In the genomic region with DNA sequence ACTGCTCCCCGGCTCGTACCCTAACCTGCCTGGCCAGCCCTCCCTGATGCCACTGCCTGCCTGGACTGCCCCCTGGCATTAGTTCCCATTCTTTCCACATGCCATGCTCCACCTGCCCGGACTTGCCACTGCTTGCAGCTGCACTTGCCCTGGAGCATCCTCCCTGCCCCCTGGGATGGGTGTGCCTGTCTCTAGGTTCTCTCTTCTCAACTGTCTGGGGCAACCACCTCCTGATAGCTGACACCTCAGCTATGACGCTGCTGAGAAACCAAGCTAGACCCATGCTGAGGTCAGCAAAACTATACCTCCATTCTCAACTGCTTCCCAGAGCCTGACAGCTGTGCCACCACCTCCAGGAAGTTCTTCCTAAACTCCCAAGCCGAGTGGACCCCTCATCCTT, we compare ENCODE assay signal across 23 cellular contexts.
DNase-seq lines count a peak whose midpoint lies in the region; ATAC-seq, FAIRE-seq and TF ChIP-seq lines count a peak whose summit lies in the region.
"Had no signal": no experiment of that assay in that cellular context is flagged by ENCODE, and none has a peak within 500 bp of the region (broad histone marks: within the 10 kb centered on the region; RNA-seq: fewer than 3 reads in every experiment).

No MANE protein-coding gene starts in this region.

- in situ Hi-C loops in HepG2 (cut with HindIII; ENCODE audit: extremely low pct_ligation_motif_present, low pct_unique_long_range_greater_than_20kb): no loop called here

- no peak overlapping the region for H3K4me3 ChIP-seq in HepG2 (replicated peaks in 1 of 3; ENCODE audit: insufficient read depth in 1 of 3, low read depth in 2 of 3, low read length in 3 of 3)
- no peak overlapping the region for H3K4me3 ChIP-seq in right lobe of liver
- H3K4me3 ChIP-seq in vagina: no peak overlapping the region
- no peak overlapping the region for H3K4me3 ChIP-seq in CD4-positive, alpha-beta memory T cell (ENCODE audit: low read length in 2 of 2)
- H3K4me3 ChIP-seq in upper lobe of right lung: no peak overlapping the region
- H3K4me3 ChIP-seq: dorsolateral prefrontal cortex, esophagus muscularis mucosa, left lung had no signal

- TF ChIP-seq EP300 in HepG2 (IDR thresholded peaks at IDR 0.05; ENCODE audit: low read depth in 2 of 2, low read length in 2 of 2): no peak
- no peak for TF ChIP-seq EP300 in HepG2 (CRISPR knock-in tag; IDR thresholded peaks at IDR 0.05; ENCODE audit: borderline replicate concordance)

- H3K27ac Mint-ChIP-seq in CD4-positive, alpha-beta memory T cell: peak overlapping the region in 1 of 7 donors; percentile 70
- H3K27ac Mint-ChIP-seq: activated CD4-positive, alpha-beta T cell treated with anti-CD3 and anti-CD28 coated beads, Interleukin-2, amount 10 ng/mL, durations not matched to agents 24 days and 14 days had no signal

- H3K4me1 ChIP-seq in HepG2 (ENCODE audit: insufficient read depth, low read length) (peaks cover 18% of the 10 kb centered on the region), right lobe of liver (no peaks in the 10 kb centered on the region), vagina (peaks cover 22% of the 10 kb centered on the region), upper lobe of right lung (no peaks in the 10 kb centered on the region)
- H3K4me1 ChIP-seq in CD4-positive, alpha-beta memory T cell (ENCODE audit: insufficient read depth, low read length): no peaks in the 10 kb centered on the region
- H3K4me1 ChIP-seq: left lung had no signal

- FAIRE-seq in HepG2 (lab: Jason Lieb, UNC): no peak

- H3K36me3 ChIP-seq in HepG2 (replicated peaks in 1 of 2; ENCODE audit: control insufficient read depth in 1 of 2, insufficient read depth in 2 of 2, low read length in 2 of 2) (no peaks in the 10 kb centered on the region), right lobe of liver (no peaks in the 10 kb centered on the region), vagina (no peaks in the 10 kb centered on the region), upper lobe of right lung (no peaks in the 10 kb centered on the region)
- no peaks in the 10 kb centered on the region for H3K36me3 ChIP-seq in CD4-positive, alpha-beta memory T cell (ENCODE audit: insufficient read depth, low read length)
- H3K36me3 ChIP-seq: esophagus muscularis mucosa, left lung had no signal

- H3K27me3 Mint-ChIP-seq in CD4-positive, alpha-beta memory T cell: peaks cover 0 to 1% of the 10 kb centered on the region in 2 donors

- TF ChIP-seq POLR2A in HepG2 (IDR thresholded peaks at IDR 0.05; ENCODE audit: insufficient read depth in 1 of 2, low read depth in 2 of 2, low read length in 2 of 2) (no peak), right lobe of liver (IDR thresholded peaks at IDR 0.05) (no peak), vagina (IDR thresholded peaks at IDR 0.05) (no peak)

- H2AFZ ChIP-seq in HepG2 (ENCODE audit: low read length): no peak overlapping the region

- no peaks in the 10 kb centered on the region for H3K36me3 Mint-ChIP-seq in CD4-positive, alpha-beta memory T cell

- peaks cover 0 to 11% of the 10 kb centered on the region in 2 experiments; a peak in 1 of 5 replicates for H3K27me3 ChIP-seq in HepG2 (ENCODE audit: control insufficient read depth in 1 of 2, insufficient read depth in 2 of 2, low read length in 2 of 2)
- H3K27me3 ChIP-seq in right lobe of liver: no peaks in the 10 kb centered on the region
- no peaks in the 10 kb centered on the region for H3K27me3 ChIP-seq in vagina
- H3K27me3 ChIP-seq in CD4-positive, alpha-beta memory T cell (ENCODE audit: insufficient read depth, low read length): no peaks in the 10 kb centered on the region
- no peaks in the 10 kb centered on the region for H3K27me3 ChIP-seq in upper lobe of right lung
- H3K27me3 ChIP-seq: dorsolateral prefrontal cortex, esophagus muscularis mucosa, left lung had no signal

- intact Hi-C loops in HepG2 (cut with micrococcal nuclease; ENCODE audit: unreplicated experiment): no loop called here
- intact Hi-C loops in right lobe of liver (cut with DNase I): no loop called here
- intact Hi-C loops in vagina (cut with DNase I): no loop called here
- intact Hi-C loops in CD4-positive, alpha-beta memory T cell (cut with micrococcal nuclease): no loop called here
- intact Hi-C loops in upper lobe of right lung (cut with DNase I): no loop called here

- BruUV-seq in HepG2 (replicated peaks; lab: Mats Ljungman, UMichigan): no TSS peak

- no peaks in the 10 kb centered on the region for H4K20me1 ChIP-seq in HepG2 (ENCODE audit: insufficient read depth, low read length)

- H3K27ac ChIP-seq in HepG2 (ENCODE audit: extremely low read length, insufficient read depth, low read length): no peak overlapping the region
- H3K27ac ChIP-seq in right lobe of liver: no peak overlapping the region
- peak overlapping the region; percentile 99 for H3K27ac ChIP-seq in epithelial cell of prostate
- H3K27ac ChIP-seq in vagina: peak overlapping the region; percentile 59
- H3K27ac ChIP-seq in CD4-positive, alpha-beta memory T cell (ENCODE audit: low read depth, low read length): no peak overlapping the region
- H3K27ac ChIP-seq in upper lobe of right lung: no peak overlapping the region
- H3K27ac ChIP-seq: dorsolateral prefrontal cortex, esophagus muscularis mucosa, left lung had no signal

- POLR2A ChIA-PET in HepG2 (lab: Yijun Ruan, JAX): no interaction called here
- POLR2A ChIA-PET in CD4-positive, alpha-beta memory T cell (lab: Charles Lee; ENCODE audit: partially characterized antibody): no interaction called here

- WGBS in HepG2 (ENCODE audit: low lambda C conversion rate): 47% methylated on average over 5 of the region's 5 CpGs
- WGBS in right lobe of liver (ENCODE audit: insufficient coverage, low coverage, low lambda C conversion rate, missing lambda C conversion rate): 58% methylated on average over 2 of the region's 5 CpGs

- CTCF ChIA-PET in HepG2 (lab: Yijun Ruan, JAX; ENCODE audit: low intra/inter-chr PET ratio, low total read pairs): no interaction called here
- CTCF ChIA-PET in CD4-positive, alpha-beta memory T cell (lab: Charles Lee; ENCODE audit: partially characterized antibody): no interaction called here

- H3K4me1 Mint-ChIP-seq in CD4-positive, alpha-beta memory T cell: no peaks in the 10 kb centered on the region
- H3K4me1 Mint-ChIP-seq: activated CD4-positive, alpha-beta T cell treated with anti-CD3 and anti-CD28 coated beads, Interleukin-2, amount 10 ng/mL, durations not matched to agents 24 days and 14 days had no signal

- no peaks in the 10 kb centered on the region for H3K9me3 Mint-ChIP-seq in CD4-positive, alpha-beta memory T cell
- H3K9me3 Mint-ChIP-seq: activated CD4-positive, alpha-beta T cell treated with anti-CD3 and anti-CD28 coated beads, Interleukin-2, amount 10 ng/mL, durations not matched to agents 24 days and 14 days; H9 had no signal

- H3K4me2 ChIP-seq in HepG2 (ENCODE audit: low read depth, low read length): no peak overlapping the region

- H3K4me3 Mint-ChIP-seq in CD4-positive, alpha-beta memory T cell: no peak overlapping the region
- H3K4me3 Mint-ChIP-seq: activated CD4-positive, alpha-beta T cell treated with anti-CD3 and anti-CD28 coated beads, Interleukin-2, amount 10 ng/mL, durations not matched to agents 24 days and 14 days; H9 had no signal

- H3K9me3 ChIP-seq in HepG2 (ENCODE audit: low read length): no peaks in the 10 kb centered on the region
- no peaks in the 10 kb centered on the region for H3K9me3 ChIP-seq in right lobe of liver
- no peaks in the 10 kb centered on the region for H3K9me3 ChIP-seq in vagina
- no peaks in the 10 kb centered on the region for H3K9me3 ChIP-seq in CD4-positive, alpha-beta memory T cell (ENCODE audit: control insufficient read depth in 1 of 2, low read length in 2 of 2)
- no peaks in the 10 kb centered on the region for H3K9me3 ChIP-seq in upper lobe of right lung
- H3K9me3 ChIP-seq: esophagus muscularis mucosa, left lung had no signal

- H3K9ac ChIP-seq in HepG2 (ENCODE audit: insufficient read depth, low read depth, low read length): no peak overlapping the region

- DNase-seq in HepG2 (ENCODE audit: low spot score) (no peak), right lobe of liver (no peak), NCI-H526 (lab: John Stamatoyannopoulos, UW) (peak; percentile 59 to 65), epithelial cell of prostate (ENCODE audit: low read depth, low spot score) (peak; percentile 100), vagina (ENCODE audit: extremely low spot score in 2 of 2) (no peak), upper lobe of right lung (no peak)
- no peak for DNase-seq in CD4-positive, alpha-beta memory T cell
- DNase-seq: ACHN; activated CD4-positive, alpha-beta T cell treated with anti-CD3 and anti-CD28 coated beads, Interleukin-2, amount 10 ng/mL, durations not matched to agents 24 days and 14 days; activated CD8-positive, alpha-beta memory T cell treated with anti-CD3 and anti-CD28 coated beads, Interleukin-2, amount 50 U/mL, for 4 hours; amniotic stem cell; C1 segment of cervical spinal cord; central memory CD4-positive, alpha-beta T cell; DMS79 treated with DMSO at 0.1 percent for 48 hours; dorsolateral prefrontal cortex; H9; left lung; MV-4-11; NCI-H2107; Right ventricle myocardium superior; T-helper 1 cell had no signal

- TF ChIP-seq RAD21 in HepG2 (CRISPR knock-in tag; IDR thresholded peaks at IDR 0.05): no peak

- no peak for TF ChIP-seq CTCF in HepG2 (CRISPR knock-in tag; IDR thresholded peaks at IDR 0.05)
- no peak for TF ChIP-seq CTCF in right lobe of liver (IDR thresholded peaks at IDR 0.05)
- TF ChIP-seq CTCF in vagina (IDR thresholded peaks at IDR 0.05): no peak
- no peak for TF ChIP-seq CTCF in upper lobe of right lung (IDR thresholded peaks at IDR 0.05)

- ATAC-seq in HepG2 (no peak; the same call in 2 of the 3 replicates), right lobe of liver (no peak), GM19035 (IDR thresholded peaks at IDR 0.05; ENCODE audit: unreplicated experiment) (no peak), upper lobe of right lung (no peak)
- ATAC-seq: left lung had no signal

- no peaks in the 10 kb centered on the region for H3K79me2 ChIP-seq in HepG2 (ENCODE audit: insufficient read depth, low read length)

TF ChIP-seq in HepG2, 621 proteins besides CTCF, POLR2A, EP300 and RAD21:
- peak; percentile 91 to 96 for TF ChIP-seq MAFK (conservative IDR thresholded peaks at IDR 0.05 in 1 of 2, IDR thresholded peaks at IDR 0.05 in 1 of 2; ENCODE audit: low read length in 2 of 2)
- no peak for TF ChIP-seq ZFP36L2 (CRISPR knock-in tag; IDR thresholded peaks at IDR 0.05)
- TF ChIP-seq MAFF (IDR thresholded peaks at IDR 0.05; ENCODE audit: low read depth, low read length): peak; percentile 88

Comparison
In these comparisons a context has a peak if more than half of its experiments do, and no peak if none do; other contexts are left out.
1. DNase-seq: peak in NCI-H526 (2 of 2) and epithelial cell of prostate (single experiment); none in HepG2 (single experiment), right lobe of liver (0 of 3), vagina (0 of 2), CD4-positive, alpha-beta memory T cell (0 of 5) and upper lobe of right lung (single experiment).
2. H3K27ac ChIP-seq: peak in epithelial cell of prostate (single experiment) and vagina (single experiment); none in HepG2 (single experiment), right lobe of liver (0 of 3), CD4-positive, alpha-beta memory T cell (single experiment) and upper lobe of right lung (single experiment).